In the genomic region with DNA sequence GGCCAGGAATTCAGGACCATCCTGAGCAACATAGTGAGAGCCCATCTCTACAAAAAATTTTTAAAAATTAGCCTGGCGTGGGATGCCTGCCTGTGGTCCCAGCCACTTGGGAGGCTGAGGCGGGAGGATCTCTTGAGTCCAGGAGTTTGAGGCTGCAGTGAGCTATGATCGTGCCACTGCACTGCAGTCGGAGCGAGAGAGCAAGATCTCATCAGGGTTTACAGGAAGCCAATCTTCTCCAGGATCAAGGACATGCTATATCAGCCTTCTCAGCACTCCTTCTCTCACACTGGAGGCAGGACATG, we compare ENCODE assay signal across 8 cellular contexts. TPM values are rescaled to one million over a fixed set of nuclear protein-coding genes. Genes with fewer than 3 reads are reported as not detected.
DNase-seq lines count a peak whose midpoint lies in the region; ATAC-seq and TF ChIP-seq lines count a peak whose summit lies in the region.

No MANE protein-coding gene starts in this region.

- H3K4me1 ChIP-seq in lower lobe of right lung (peaks cover 81% of the 10 kb centered on the region), tibial artery (peaks cover 0 to 84% (median 72%) of the 10 kb centered on the region in 4 donors)

- in situ Hi-C loops in KBM-7 (cut with MboI; ENCODE audit: low pct_unique_long_range_greater_than_20kb, low sequenced_read_pairs): no loop called here

- H3K9me3 ChIP-seq in lower lobe of right lung: no peaks in the 10 kb centered on the region
- H3K9me3 ChIP-seq in tibial artery: no peaks in the 10 kb centered on the region

- H3K4me3 Mint-ChIP-seq in activated naive CD4-positive, alpha-beta T cell treated with anti-CD3 and anti-CD28 coated beads, Interleukin-2, amount 50 U/mL, for 24 hours: peak overlapping the region; percentile 86
- H3K4me3 Mint-ChIP-seq in activated naive CD8-positive, alpha-beta T cell treated with anti-CD3 and anti-CD28 coated beads, Interleukin-2, amount 50 U/mL, for 24 hours: peak overlapping the region; percentile 63

- peaks cover 46% of the 10 kb centered on the region for H3K4me1 Mint-ChIP-seq in activated naive CD4-positive, alpha-beta T cell treated with anti-CD3 and anti-CD28 coated beads, Interleukin-2, amount 50 U/mL, for 24 hours
- H3K4me1 Mint-ChIP-seq in activated naive CD8-positive, alpha-beta T cell treated with anti-CD3 and anti-CD28 coated beads, Interleukin-2, amount 50 U/mL, for 24 hours: peaks cover 52% of the 10 kb centered on the region

- no peaks in the 10 kb centered on the region for H3K36me3 ChIP-seq in lower lobe of right lung
- peaks cover 0 to 19% (median 4%) of the 10 kb centered on the region in 3 donors for H3K36me3 ChIP-seq in tibial artery

- H3K27me3 ChIP-seq in lower lobe of right lung (ENCODE audit: low read depth): no peaks in the 10 kb centered on the region
- no peaks in the 10 kb centered on the region for H3K27me3 ChIP-seq in tibial artery

- H3K27me3 Mint-ChIP-seq in activated naive CD4-positive, alpha-beta T cell treated with anti-CD3 and anti-CD28 coated beads, Interleukin-2, amount 50 U/mL, for 24 hours: no peaks in the 10 kb centered on the region
- no peaks in the 10 kb centered on the region for H3K27me3 Mint-ChIP-seq in activated naive CD8-positive, alpha-beta T cell treated with anti-CD3 and anti-CD28 coated beads, Interleukin-2, amount 50 U/mL, for 24 hours

- H3K9me3 Mint-ChIP-seq in activated naive CD4-positive, alpha-beta T cell treated with anti-CD3 and anti-CD28 coated beads, Interleukin-2, amount 50 U/mL, for 24 hours: no peaks in the 10 kb centered on the region
- H3K9me3 Mint-ChIP-seq in activated naive CD8-positive, alpha-beta T cell treated with anti-CD3 and anti-CD28 coated beads, Interleukin-2, amount 50 U/mL, for 24 hours: no peaks in the 10 kb centered on the region

- TF ChIP-seq CTCF in lower lobe of right lung (IDR thresholded peaks at IDR 0.05): peak; percentile 8
- TF ChIP-seq CTCF in tibial artery (IDR thresholded peaks at IDR 0.05): no peak

- H3K4me3 ChIP-seq in lower lobe of right lung (peak overlapping the region; percentile 89), tibial artery (peak overlapping the region; percentile 77 to 79)

- peak overlapping the region; percentile 79 for H3K27ac Mint-ChIP-seq in activated naive CD4-positive, alpha-beta T cell treated with anti-CD3 and anti-CD28 coated beads, Interleukin-2, amount 50 U/mL, for 24 hours
- peak overlapping the region; percentile 76 for H3K27ac Mint-ChIP-seq in activated naive CD8-positive, alpha-beta T cell treated with anti-CD3 and anti-CD28 coated beads, Interleukin-2, amount 50 U/mL, for 24 hours

- DNase-seq in activated naive CD4-positive, alpha-beta T cell treated with anti-CD3 and anti-CD28 coated beads, Interleukin-2, amount 50 U/mL, for 16 hours: no peak
- DNase-seq in activated naive CD8-positive, alpha-beta T cell treated with anti-CD3 and anti-CD28 coated beads, Interleukin-2, amount 50 U/mL, for 24 hours: no peak
- DNase-seq in lower lobe of right lung (no peak), tibial artery (no peak), KBM-7 (no peak), NCI-H2196 treated with DMSO at 0.1 percent for 48 hours (lab: John Stamatoyannopoulos, UW; ENCODE audit: unreplicated experiment) (no peak), NCI-H1048 (lab: John Stamatoyannopoulos, UW) (no peak)

- intact Hi-C loops in lower lobe of right lung (cut with DNase I): loop anchor here (10.0 kb wide), 1 partner anchor 52 kb away; no protein-coding TSS in a partner anchor
- intact Hi-C loops in tibial artery (cut with DNase I; ENCODE audit: low total_unique reads): no loop called here

- peaks cover 1% of the 10 kb centered on the region for H3K36me3 Mint-ChIP-seq in activated naive CD4-positive, alpha-beta T cell treated with anti-CD3 and anti-CD28 coated beads, Interleukin-2, amount 50 U/mL, for 24 hours
- H3K36me3 Mint-ChIP-seq in activated naive CD8-positive, alpha-beta T cell treated with anti-CD3 and anti-CD28 coated beads, Interleukin-2, amount 50 U/mL, for 24 hours (ENCODE audit: low read depth): peaks cover 10% of the 10 kb centered on the region

- ATAC-seq in activated naive CD8-positive, alpha-beta T cell treated with anti-CD3 and anti-CD28 coated beads, Interleukin-2, amount 50 U/mL, for 24 hours: no peak
- ATAC-seq in lower lobe of right lung: no peak

- H3K27ac ChIP-seq in lower lobe of right lung (peak overlapping the region; percentile 87), tibial artery (peak overlapping the region; percentile 79 to 85)

RNA-seq across cellular contexts. Expression of a gene that starts 0.5 kb away (rescaled TPM):
- total RNA-seq in lower lobe of right lung: 16.3 TPM

RNA-seq across cellular contexts. Expression of a gene that starts 2.0 kb away (rescaled TPM):
- total RNA-seq in lower lobe of right lung: 79.4 TPM
